In genomic region chr4:1592179-1593037, GRCh38 we compare ENCODE assay signal across 14 cellular contexts.
A peak's percentile ranks its signal among the peaks of the same experiment; 100 is the strongest.
DNase-seq lines count a peak whose midpoint lies in the region; ATAC-seq, FAIRE-seq and TF ChIP-seq lines count a peak whose summit lies in the region.
"Had no signal": no experiment of that assay in that cellular context is flagged by ENCODE, and none has a peak within 500 bp of the region (broad histone marks: within the 10 kb centered on the region; RNA-seq: fewer than 3 reads in every experiment).

No MANE protein-coding gene starts in this region.

- H3K27ac ChIP-seq in kidney (ENCODE audit: low read depth in 2 of 2, low read length in 2 of 2) (no peak overlapping the region), spleen (no peak overlapping the region), gastrocnemius medialis (no peak overlapping the region), esophagus muscularis mucosa (replicated peaks in 1 of 4) (no peak overlapping the region)

- H3K9me3 ChIP-seq in kidney (ENCODE audit: control insufficient read depth in 1 of 2, low read length in 2 of 2) (peaks cover 9 to 21% of the 10 kb centered on the region in 2 donors), spleen (peaks cover 0 to 62% (median 45%) of the 10 kb centered on the region in 8 donors), gastrocnemius medialis (peaks cover 0 to 18% (median 7%) of the 10 kb centered on the region in 3 donors), esophagus muscularis mucosa (peaks cover 0 to 36% (median 20%) of the 10 kb centered on the region in 4 donors)

- ATAC-seq in esophagus mucosa, result peak; percentile 18
- ATAC-seq in HG02852 (IDR thresholded peaks at IDR 0.05; ENCODE audit: unreplicated experiment), result no peak
- ATAC-seq in gastrocnemius medialis, result no peak
- ATAC-seq: Panc1 had no signal

- TF ChIP-seq CTCF in kidney (IDR thresholded peaks at IDR 0.05; ENCODE audit: borderline replicate concordance, extremely low read depth, insufficient read depth) (no peak), spleen (IDR thresholded peaks at IDR 0.05 in 8 of 11, conservative IDR thresholded peaks at IDR 0.05 in 3 of 11) (no peak), gastrocnemius medialis (IDR thresholded peaks at IDR 0.05 in 4 of 5, conservative IDR thresholded peaks at IDR 0.05 in 1 of 5) (no peak), esophagus muscularis mucosa (IDR thresholded peaks at IDR 0.05) (no peak)

- H3K27me3 ChIP-seq in H7 (ENCODE audit: control insufficient read depth, insufficient read depth, low read length) (no peaks in the 10 kb centered on the region), spleen (replicated peaks in 1 of 7) (peaks cover 0 to 49% (median 6%) of the 10 kb centered on the region in 7 donors), gastrocnemius medialis (peaks cover 15 to 26% (median 21%) of the 10 kb centered on the region in 3 donors), esophagus muscularis mucosa (peaks cover 0 to 48% (median 0%) of the 10 kb centered on the region in 4 donors)

- no peak for FAIRE-seq in kidney (lab: Jason Lieb, UNC)

- intact Hi-C loops in kidney (cut with DNase I), result no loop called here
- intact Hi-C loops in spleen (cut with DNase I; ENCODE audit: low total_unique reads), result no loop called here
- intact Hi-C loops in gastrocnemius medialis (cut with DNase I; ENCODE audit: low total_unique reads), result no loop called here
- intact Hi-C loops in esophagus muscularis mucosa (cut with DNase I), result no loop called here

- H3K36me3 ChIP-seq in H7 (replicated peaks; ENCODE audit: control insufficient read depth, insufficient read depth, low read length) (no peaks in the 10 kb centered on the region), kidney (ENCODE audit: control insufficient read depth in 1 of 2, insufficient read depth in 2 of 2, low read length in 2 of 2) (no peaks in the 10 kb centered on the region), spleen (no peaks in the 10 kb centered on the region), gastrocnemius medialis (no peaks in the 10 kb centered on the region), esophagus muscularis mucosa (no peaks in the 10 kb centered on the region)

- no peak for TF ChIP-seq EP300 in esophagus muscularis mucosa (IDR thresholded peaks at IDR 0.05)

- TF ChIP-seq POLR2A in spleen (IDR thresholded peaks at IDR 0.05), result no peak
- no peak for TF ChIP-seq POLR2A in gastrocnemius medialis (IDR thresholded peaks at IDR 0.05)
- TF ChIP-seq POLR2A in esophagus muscularis mucosa (IDR thresholded peaks at IDR 0.05; ENCODE audit: low read depth), result no peak

- H3K9ac ChIP-seq in kidney (ENCODE audit: low read length in 2 of 2), result no peak overlapping the region

- 89 to 94% (median 94%) methylated on average over 33 to 54 of the region's 54 CpGs for WGBS in spleen, 5 donors
- 92% methylated on average over 49 of the region's 54 CpGs for WGBS in esophagus muscularis mucosa

- DNase-seq in H7 (peak; percentile 70), kidney (peak; percentile 50), spleen (peak; percentile 47), gastrocnemius medialis (no peak), esophagus muscularis mucosa (ENCODE audit: extremely low spot score) (no peak)
- DNase-seq: DMS 273 treated with DMSO at 0.1 percent for 48 hours, IMR-90, NCI-H1417 treated with DMSO at 0.1 percent for 48 hours, NCI-H2029, NCI-H2171 treated with DMSO at 0.1 percent for 48 hours, SHP77 had no signal

- H3K4me1 ChIP-seq in kidney (ENCODE audit: control insufficient read depth in 1 of 2, insufficient read depth in 1 of 2, low read depth in 1 of 2, low read length in 2 of 2) (no peaks in the 10 kb centered on the region), spleen (no peaks in the 10 kb centered on the region), gastrocnemius medialis (no peaks in the 10 kb centered on the region), esophagus muscularis mucosa (no peaks in the 10 kb centered on the region)

- H3K4me3 ChIP-seq in H7 (ENCODE audit: insufficient read depth, low read depth, low read length) (no peak overlapping the region), kidney (ENCODE audit: low read length in 2 of 2) (no peak overlapping the region), spleen (no peak overlapping the region), gastrocnemius medialis (no peak overlapping the region), esophagus muscularis mucosa (no peak overlapping the region)

- in situ Hi-C loops in gastrocnemius medialis (cut with MboI; ENCODE audit: low sequenced_read_pairs in 4 of 4), result no loop called here

Comparison
In these comparisons a context has a peak if more than half of its experiments do, and no peak if none do; other contexts are left out.
1. DNase-seq: peak in H7 (single experiment), kidney (single experiment) and spleen (single experiment); none in gastrocnemius medialis (0 of 2) and esophagus muscularis mucosa (single experiment).